Comparison of ENCODE assay signal across 14 cellular contexts in the genomic region with DNA sequence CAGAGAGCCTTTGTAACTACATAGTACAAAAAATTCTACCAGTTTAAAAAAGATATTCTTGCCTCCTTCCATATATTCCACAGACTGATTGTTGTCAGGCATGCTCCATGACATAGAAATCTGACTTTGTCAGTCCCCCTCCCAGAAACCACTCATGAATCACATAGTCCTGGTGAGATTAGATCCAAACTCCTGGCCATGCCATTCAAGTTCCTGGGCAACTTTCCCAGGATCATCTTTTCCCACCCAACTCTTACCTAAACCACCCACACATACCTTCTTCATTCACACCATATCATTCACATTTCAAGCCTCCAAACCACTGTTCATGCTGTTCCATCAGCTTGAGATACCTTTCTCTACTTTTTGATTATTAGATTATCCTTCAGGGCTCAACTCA. TPM values are rescaled to one million over a fixed set of nuclear protein-coding genes. Genes with fewer than 3 reads are reported as not detected.
DNase-seq lines count a peak whose midpoint lies in the region; TF ChIP-seq lines count a peak whose summit lies in the region.
"Had no signal": no experiment of that assay in that cellular context is flagged by ENCODE, and none has a peak within 500 bp of the region (broad histone marks: within the 10 kb centered on the region; RNA-seq: fewer than 3 reads in every experiment).

No MANE protein-coding gene starts in this region.

- no peak for TF ChIP-seq CTCF in mammary epithelial cell (conservative IDR thresholded peaks at IDR 0.05 in 1 of 2, IDR thresholded peaks at IDR 0.05 in 1 of 2; ENCODE audit: extremely low read depth in 1 of 2, insufficient read depth in 1 of 2, low read depth in 1 of 2, low read length in 2 of 2)
- no peak for TF ChIP-seq CTCF in A673 (conservative IDR thresholded peaks at IDR 0.05; ENCODE audit: low read depth, low read length)

- H3K4me1 ChIP-seq in mammary epithelial cell (ENCODE audit: insufficient read depth, low read length) (peaks cover 3% of the 10 kb centered on the region), A673 (ENCODE audit: insufficient read depth, low read length, poor library complexity, severe bottlenecking) (peaks cover 5% of the 10 kb centered on the region)
- H3K4me1 ChIP-seq: A549, HAP-1 had no signal

- H3K4me3 Mint-ChIP-seq in activated T-helper 1 cell treated with anti-CD3 and anti-CD28 coated beads, Interleukin-12 subunit alpha, Interleukin-12 subunit beta, Interleukin-2, Interleukin-4 antibody, amounts not matched to agents 30 ng/mL and 10 ng/mL and 1 ng/mL, durations not matched to agents 14 hours and 24 hours and 36 hours, result no peak overlapping the region
- H3K4me3 Mint-ChIP-seq: CD8-positive, alpha-beta memory T cell had no signal

- DNase-seq in M059J (ENCODE audit: low read depth), result peak; percentile 57
- DNase-seq in mammary epithelial cell, result peak; percentile 21
- peak; percentile 53 for DNase-seq in myocyte (ENCODE audit: low read depth)
- no peak for DNase-seq in A673 (ENCODE audit: low spot score)
- no peak for DNase-seq in activated gamma-delta T cell treated with Interleukin-2 at 50 U/mL for 16 hours
- no peak for DNase-seq in activated T-helper 1 cell treated with anti-CD3 and anti-CD28 coated beads, Interleukin-12 subunit alpha, Interleukin-12 subunit beta, Interleukin-2, Interleukin-4 antibody, amounts not matched to agents 30 ng/mL and 10 ng/mL and 1 ng/mL, durations not matched to agents 14 hours and 24 hours and 36 hours (ENCODE audit: low spot score)
- DNase-seq: AML-193; CD8-positive, alpha-beta memory T cell; DMS53; GF-D8; IMR-90 had no signal

- no peaks in the 10 kb centered on the region for H4K20me1 ChIP-seq in mammary epithelial cell (ENCODE audit: insufficient read depth, low read length)
- H4K20me1 ChIP-seq: BLaER1 had no signal

- H3K27ac ChIP-seq in mammary epithelial cell (ENCODE audit: insufficient read depth, low read depth, low read length) (no peak overlapping the region), A673 (ENCODE audit: low read depth, low read length, poor library complexity, severe bottlenecking) (no peak overlapping the region)
- H3K27ac ChIP-seq: A549, BLaER1 had no signal

- POLR2A ChIA-PET in A673 (lab: Charles Lee; ENCODE audit: low non-redundant PET), result no interaction called here

- no peak overlapping the region for H3K27ac Mint-ChIP-seq in activated T-helper 1 cell treated with anti-CD3 and anti-CD28 coated beads, Interleukin-12 subunit alpha, Interleukin-12 subunit beta, Interleukin-2, Interleukin-4 antibody, amounts not matched to agents 30 ng/mL and 10 ng/mL and 1 ng/mL, durations not matched to agents 14 hours and 24 hours and 36 hours
- H3K27ac Mint-ChIP-seq: CD8-positive, alpha-beta memory T cell had no signal

- H2AFZ ChIP-seq in mammary epithelial cell (ENCODE audit: low read depth, low read length), result no peak overlapping the region

- H3K4me2 ChIP-seq in mammary epithelial cell (ENCODE audit: insufficient read depth, low read depth, low read length), result no peak overlapping the region
- H3K4me2 ChIP-seq: A549 had no signal

- no peaks in the 10 kb centered on the region for H3K4me1 Mint-ChIP-seq in activated T-helper 1 cell treated with anti-CD3 and anti-CD28 coated beads, Interleukin-12 subunit alpha, Interleukin-12 subunit beta, Interleukin-2, Interleukin-4 antibody, amounts not matched to agents 30 ng/mL and 10 ng/mL and 1 ng/mL, durations not matched to agents 14 hours and 24 hours and 36 hours (ENCODE audit: low read depth)
- H3K4me1 Mint-ChIP-seq: CD8-positive, alpha-beta memory T cell had no signal

- H3K9ac ChIP-seq in mammary epithelial cell (ENCODE audit: insufficient read depth, low read length), result no peak overlapping the region
- H3K9ac ChIP-seq: BLaER1 had no signal

- H3K79me2 ChIP-seq in mammary epithelial cell (ENCODE audit: insufficient read depth, low read length), result peaks cover 4% of the 10 kb centered on the region

- H3K36me3 ChIP-seq in mammary epithelial cell (ENCODE audit: insufficient read depth, low read length) (no peaks in the 10 kb centered on the region), A673 (ENCODE audit: insufficient read depth, low read length, poor library complexity, severe bottlenecking) (no peaks in the 10 kb centered on the region)
- H3K36me3 ChIP-seq: BLaER1, HAP-1 had no signal

- dilution Hi-C loops in mammary epithelial cell (cut with HindIII; ENCODE audit: low sequenced_read_pairs), result no loop called here

- CTCF ChIA-PET in mammary epithelial cell (lab: Charles Lee; ENCODE audit: low non-redundant PET) (no interaction called here), A673 (lab: Charles Lee) (no interaction called here)

- in situ Hi-C loops in mammary epithelial cell (cut with MboI; ENCODE audit: low sequenced_read_pairs in 2 of 2), result no loop called here

- H3K36me3 Mint-ChIP-seq in activated T-helper 1 cell treated with anti-CD3 and anti-CD28 coated beads, Interleukin-12 subunit alpha, Interleukin-12 subunit beta, Interleukin-2, Interleukin-4 antibody, amounts not matched to agents 30 ng/mL and 10 ng/mL and 1 ng/mL, durations not matched to agents 14 hours and 24 hours and 36 hours (ENCODE audit: low read depth), result no peaks in the 10 kb centered on the region
- H3K36me3 Mint-ChIP-seq: CD8-positive, alpha-beta memory T cell had no signal

- no peaks in the 10 kb centered on the region for H3K9me3 ChIP-seq in mammary epithelial cell (replicated peaks; ENCODE audit: insufficient read depth, low read length)
- H3K9me3 ChIP-seq in A673 (ENCODE audit: low read depth, low read length, poor library complexity, severe bottlenecking), result no peaks in the 10 kb centered on the region
- H3K9me3 ChIP-seq: A549, HAP-1 had no signal

- intact Hi-C loops in mammary epithelial cell (cut with micrococcal nuclease), result no loop called here
- intact Hi-C loops in A673 (cut with micrococcal nuclease; ENCODE audit: unreplicated experiment), result no loop called here
- intact Hi-C loops in activated T-helper 1 cell treated with anti-CD3 and anti-CD28 coated beads, Interleukin-12 subunit alpha, Interleukin-12 subunit beta, Interleukin-2, Interleukin-4 antibody, amounts not matched to agents 30 ng/mL and 10 ng/mL and 1 ng/mL, durations not matched to agents 14 hours and 24 hours and 36 hours (cut with micrococcal nuclease), result no loop called here

- H3K9me3 Mint-ChIP-seq in activated T-helper 1 cell treated with anti-CD3 and anti-CD28 coated beads, Interleukin-12 subunit alpha, Interleukin-12 subunit beta, Interleukin-2, Interleukin-4 antibody, amounts not matched to agents 30 ng/mL and 10 ng/mL and 1 ng/mL, durations not matched to agents 14 hours and 24 hours and 36 hours, result no peaks in the 10 kb centered on the region
- H3K9me3 Mint-ChIP-seq: CD8-positive, alpha-beta memory T cell had no signal

- no peaks in the 10 kb centered on the region for H3K27me3 Mint-ChIP-seq in activated T-helper 1 cell treated with anti-CD3 and anti-CD28 coated beads, Interleukin-12 subunit alpha, Interleukin-12 subunit beta, Interleukin-2, Interleukin-4 antibody, amounts not matched to agents 30 ng/mL and 10 ng/mL and 1 ng/mL, durations not matched to agents 14 hours and 24 hours and 36 hours (ENCODE audit: insufficient read depth)

- H3K27me3 ChIP-seq in mammary epithelial cell (ENCODE audit: insufficient read depth, low read length) (no peaks in the 10 kb centered on the region), A673 (replicated peaks; ENCODE audit: insufficient read depth, low read depth, low read length, poor library complexity) (no peaks in the 10 kb centered on the region)

- H3K4me3 ChIP-seq in mammary epithelial cell (replicated peaks in 1 of 3; ENCODE audit: insufficient read depth in 1 of 3, low read depth in 2 of 3, low read length in 3 of 3) (no peak overlapping the region), A673 (ENCODE audit: low read depth, low read length, poor library complexity, severe bottlenecking) (no peak overlapping the region)
- H3K4me3 ChIP-seq: A549, BLaER1, HAP-1 had no signal

- no TSS peak for BruUV-seq in mammary epithelial cell (replicated peaks; lab: Mats Ljungman, UMichigan)
- BruUV-seq in A673 (replicated peaks; lab: Mats Ljungman, UMichigan), result no TSS peak

RNA-seq across cellular contexts. Expression of gene SLC16A2, which starts 46.4 kb away (rescaled TPM):
- 56.5 and 78.7 TPM in 2 replicates for total RNA-seq in M059J (2014; rRNA removed; shearing (Covaris generic))
- 10 to 100 TPM; 16.2 to 45.4 TPM for total RNA-seq in mammary epithelial cell
- 39.1 TPM for polyA plus RNA-seq in mammary epithelial cell
- polyA minus RNA-seq in mammary epithelial cell, result 74.5 TPM
- 25.8 and 26.0 TPM in 2 replicates for total RNA-seq in myocyte
- polyA plus RNA-seq in myocyte (2012), result 21.8 TPM
- 17.8 and 24.7 TPM in 2 replicates for total RNA-seq in A673 (2021)
- total RNA-seq in activated T-helper 1 cell treated with anti-CD3 and anti-CD28 coated beads, Interleukin-12 subunit alpha, Interleukin-12 subunit beta, Interleukin-2, Interleukin-4 antibody, amounts not matched to agents 30 ng/mL and 10 ng/mL and 1 ng/mL, durations not matched to agents 14 hours and 24 hours and 36 hours, result 0.08 and 0.20 TPM in 2 replicates

Comparison
In these comparisons a context has a peak if more than half of its experiments do, and no peak if none do; other contexts are left out.
1. DNase-seq: peak in M059J (single experiment), mammary epithelial cell (single experiment) and myocyte (single experiment); none in A673 (single experiment), activated gamma-delta T cell treated with Interleukin-2 at 50 U/mL for 16 hours (single experiment) and activated T-helper 1 cell treated with anti-CD3 and anti-CD28 coated beads, Interleukin-12 subunit alpha, Interleukin-12 subunit beta, Interleukin-2, Interleukin-4 antibody, amounts not matched to agents 30 ng/mL and 10 ng/mL and 1 ng/mL, durations not matched to agents 14 hours and 24 hours and 36 hours (single experiment).
2. RNA of gene SLC16A2, which starts 46.4 kb away (total RNA-seq): 56.5 to 78.7 TPM in M059J, 16.2 to 45.4 TPM in mammary epithelial cell, 25.8 to 26.0 TPM in myocyte and 17.8 to 24.7 TPM in A673; 0.08 to 0.20 TPM in activated T-helper 1 cell treated with anti-CD3 and anti-CD28 coated beads, Interleukin-12 subunit alpha, Interleukin-12 subunit beta, Interleukin-2, Interleukin-4 antibody, amounts not matched to agents 30 ng/mL and 10 ng/mL and 1 ng/mL, durations not matched to agents 14 hours and 24 hours and 36 hours; every median in the first group is over 10 times any median in the second.